16 cellular contexts compared by ENCODE assay signal in the genomic region with DNA sequence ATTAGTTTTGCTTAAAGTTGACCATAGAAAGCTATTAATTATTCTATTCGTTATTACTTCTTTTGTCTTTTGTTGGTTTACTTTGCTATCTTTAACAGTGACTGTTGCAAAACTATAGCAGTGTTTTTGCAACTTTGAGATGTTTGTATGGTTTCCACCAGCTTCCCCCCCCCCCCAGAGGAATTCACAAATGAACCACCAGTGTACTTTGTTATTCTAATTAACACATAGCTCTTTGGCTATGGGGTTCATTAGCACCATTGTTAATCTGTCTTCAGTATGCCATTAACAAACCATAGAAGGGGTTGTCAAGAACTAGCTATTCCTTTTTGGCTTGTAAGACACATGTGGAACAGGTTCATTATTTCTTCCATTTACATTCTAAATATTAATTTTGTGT.
"Had no signal": no experiment of that assay in that cellular context is flagged by ENCODE, and none has a peak within 500 bp of the region (broad histone marks: within the 10 kb centered on the region; RNA-seq: fewer than 3 reads in every experiment).

No MANE protein-coding gene starts in this region.

- H3K36me3 ChIP-seq: esophagus squamous epithelium, lower lobe of right lung, suprapubic skin, upper lobe of left lung had no signal

- DNase-seq: activated CD4-positive, alpha-beta memory T cell treated with anti-CD3 and anti-CD28 coated beads, Interleukin-2, amount 10 ng/mL, durations not matched to agents 7 days and 5 days; activated CD4-positive, alpha-beta T cell treated with anti-CD3 and anti-CD28 coated beads for 4 hours; activated effector memory CD4-positive, alpha-beta T cell treated with Interleukin-2 at 50 U/mL for 16 hours; activated naive CD4-positive, alpha-beta T cell treated with anti-CD3 and anti-CD28 coated beads, Interleukin-2, amount 50 U/mL, for 16 hours; activated T-cell treated with anti-CD3 and anti-CD28 coated beads, Interleukin-2, amount 50 U/mL, for 24 hours; esophagus squamous epithelium; hippocampal formation; left cardiac atrium; lower lobe of right lung; midbrain; stimulated activated CD4-positive, alpha-beta T cell treated with anti-CD3 and anti-CD28 coated beads, Interleukin-15, amount 100 ng/mL, for 24 hours; stimulated activated CD4-positive, alpha-beta T cell treated with anti-CD3 and anti-CD28 coated beads, Interleukin-4, amount 100 ng/mL, for 24 hours; stimulated activated naive CD4-positive, alpha-beta T cell treated with Interleukin-2 at 50 U/mL for 16 hours; upper lobe of left lung had no signal

- ATAC-seq: left cardiac atrium, lower lobe of right lung had no signal

- H3K27ac ChIP-seq: esophagus squamous epithelium, lower lobe of right lung, suprapubic skin, upper lobe of left lung had no signal

- H3K27me3 ChIP-seq: suprapubic skin, upper lobe of left lung had no signal

- H3K9me3 ChIP-seq: esophagus squamous epithelium, lower lobe of right lung, suprapubic skin, upper lobe of left lung had no signal

- H3K4me3 ChIP-seq: esophagus squamous epithelium, lower lobe of right lung, suprapubic skin, upper lobe of left lung had no signal

- H3K27ac Mint-ChIP-seq: activated CD4-positive, alpha-beta memory T cell treated with anti-CD3 and anti-CD28 coated beads, Interleukin-2, amount 10 ng/mL, durations not matched to agents 7 days and 5 days; activated T-cell treated with anti-CD3 and anti-CD28 coated beads, Interleukin-2, amount 50 U/mL, for 24 hours; T-helper 1 cell treated with Interleukin-12 subunit alpha and Interleukin-12 subunit beta and Interleukin-4 antibody, amounts not matched to agents 30 μg/mL and 1 μg/mL, for 36 hours had no signal

- H3K4me3 Mint-ChIP-seq: activated CD4-positive, alpha-beta memory T cell treated with anti-CD3 and anti-CD28 coated beads, Interleukin-2, amount 10 ng/mL, durations not matched to agents 7 days and 5 days; activated T-cell treated with anti-CD3 and anti-CD28 coated beads, Interleukin-2, amount 50 U/mL, for 24 hours; T-helper 1 cell treated with Interleukin-12 subunit alpha and Interleukin-12 subunit beta and Interleukin-4 antibody, amounts not matched to agents 30 μg/mL and 1 μg/mL, for 36 hours had no signal

- H3K9me3 Mint-ChIP-seq: activated CD4-positive, alpha-beta memory T cell treated with anti-CD3 and anti-CD28 coated beads, Interleukin-2, amount 10 ng/mL, durations not matched to agents 7 days and 5 days; activated T-cell treated with anti-CD3 and anti-CD28 coated beads, Interleukin-2, amount 50 U/mL, for 24 hours; T-helper 1 cell treated with Interleukin-12 subunit alpha and Interleukin-12 subunit beta and Interleukin-4 antibody, amounts not matched to agents 30 μg/mL and 1 μg/mL, for 36 hours had no signal
